In the genomic region with DNA sequence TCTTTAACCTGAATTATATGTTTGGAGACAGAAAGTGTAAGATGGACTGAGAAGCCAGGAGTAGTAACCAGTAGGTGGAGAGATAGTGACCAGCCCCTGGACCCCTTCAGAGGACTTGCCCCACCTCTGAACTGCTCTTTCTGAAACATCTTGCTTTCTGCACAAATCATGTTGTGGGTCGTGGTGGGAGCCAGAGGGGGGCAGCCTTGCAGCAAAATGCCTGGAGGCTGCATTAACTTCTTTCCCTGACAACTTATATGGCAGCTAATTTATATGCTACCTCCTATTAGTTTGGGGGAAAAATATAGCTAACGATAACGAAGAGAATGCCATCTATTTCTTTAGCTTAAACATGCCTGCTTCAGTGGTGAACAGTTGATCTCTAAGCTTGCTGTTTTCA, we compare ENCODE assay signal across 8 cellular contexts.
DNase-seq lines count a peak whose midpoint lies in the region; ATAC-seq and TF ChIP-seq lines count a peak whose summit lies in the region.

No MANE protein-coding gene starts in this region.

- intact Hi-C loops in head of caudate nucleus (cut with DNase I): no loop called here
- intact Hi-C loops in activated CD4-positive, alpha-beta memory T cell treated with anti-CD3 and anti-CD28 coated beads for 36 hours (cut with micrococcal nuclease): no loop called here

- peak; percentile 5 for ATAC-seq in GM19351 (IDR thresholded peaks at IDR 0.05; ENCODE audit: unreplicated experiment)
- ATAC-seq in HG02938 (IDR thresholded peaks at IDR 0.05; ENCODE audit: unreplicated experiment): no peak

- CTCF ChIA-PET in activated CD4-positive, alpha-beta memory T cell treated with anti-CD3 and anti-CD28 coated beads for 36 hours (lab: Charles Lee): interaction anchor here (1.2 kb wide), 1 partner anchor 237 kb away, joined by 4 read pairs; no protein-coding TSS in a partner anchor

- no peaks in the 10 kb centered on the region for H3K27me3 Mint-ChIP-seq in IgD-negative memory B cell
- peaks cover 1% of the 10 kb centered on the region for H3K27me3 Mint-ChIP-seq in activated CD4-positive, alpha-beta memory T cell treated with anti-CD3 and anti-CD28 coated beads for 36 hours

- peak overlapping the region in 2 of 3 donors; percentile 33 to 84 for H3K27ac Mint-ChIP-seq in IgD-negative memory B cell
- H3K27ac Mint-ChIP-seq in activated CD4-positive, alpha-beta memory T cell treated with anti-CD3 and anti-CD28 coated beads for 36 hours: no peak overlapping the region

- POLR2A ChIA-PET in activated CD4-positive, alpha-beta memory T cell treated with anti-CD3 and anti-CD28 coated beads for 36 hours (lab: Charles Lee): no interaction called here

- H3K4me3 Mint-ChIP-seq in IgD-negative memory B cell: peak overlapping the region in 2 of 4 donors; percentile 63 to 67
- no peak overlapping the region for H3K4me3 Mint-ChIP-seq in activated CD4-positive, alpha-beta memory T cell treated with anti-CD3 and anti-CD28 coated beads for 36 hours

- no peaks in the 10 kb centered on the region for H3K9me3 Mint-ChIP-seq in IgD-negative memory B cell
- no peaks in the 10 kb centered on the region for H3K9me3 Mint-ChIP-seq in activated CD4-positive, alpha-beta memory T cell treated with anti-CD3 and anti-CD28 coated beads for 36 hours

- H3K36me3 Mint-ChIP-seq in IgD-negative memory B cell: peaks cover 3% of the 10 kb centered on the region
- no peaks in the 10 kb centered on the region for H3K36me3 Mint-ChIP-seq in activated CD4-positive, alpha-beta memory T cell treated with anti-CD3 and anti-CD28 coated beads for 36 hours

- H3K4me1 Mint-ChIP-seq in IgD-negative memory B cell: peaks cover 35 to 55% (median 38%) of the 10 kb centered on the region in 3 donors
- no peaks in the 10 kb centered on the region for H3K4me1 Mint-ChIP-seq in activated CD4-positive, alpha-beta memory T cell treated with anti-CD3 and anti-CD28 coated beads for 36 hours (ENCODE audit: low read depth)

- DNase-seq in AG09319 (ENCODE audit: extremely low read depth, low read depth): no peak
- DNase-seq in head of caudate nucleus: peak in 37 of 42 donors; percentile 3 to 63 (median 29)
- no peak for DNase-seq in UCSD-AML1 (lab: John Stamatoyannopoulos, UW; ENCODE audit: unreplicated experiment)
- no peak for DNase-seq in middle frontal gyrus (ENCODE audit: extremely low spot score, low spot score)
- DNase-seq in activated CD4-positive, alpha-beta memory T cell treated with anti-CD3 and anti-CD28 coated beads for 36 hours: no peak

- TF ChIP-seq CTCF in AG09319 (IDR thresholded peaks at IDR 0.05; ENCODE audit: low read depth, low read length): peak; percentile 49

Comparison
In these comparisons a context has a peak if more than half of its experiments do, and no peak if none do; other contexts are left out.
1. DNase-seq: peak in head of caudate nucleus (37 of 42); none in AG09319 (single experiment), UCSD-AML1 (single experiment), middle frontal gyrus (single experiment) and activated CD4-positive, alpha-beta memory T cell treated with anti-CD3 and anti-CD28 coated beads for 36 hours (single experiment).